21 cellular contexts compared by ENCODE assay signal in the genomic region with DNA sequence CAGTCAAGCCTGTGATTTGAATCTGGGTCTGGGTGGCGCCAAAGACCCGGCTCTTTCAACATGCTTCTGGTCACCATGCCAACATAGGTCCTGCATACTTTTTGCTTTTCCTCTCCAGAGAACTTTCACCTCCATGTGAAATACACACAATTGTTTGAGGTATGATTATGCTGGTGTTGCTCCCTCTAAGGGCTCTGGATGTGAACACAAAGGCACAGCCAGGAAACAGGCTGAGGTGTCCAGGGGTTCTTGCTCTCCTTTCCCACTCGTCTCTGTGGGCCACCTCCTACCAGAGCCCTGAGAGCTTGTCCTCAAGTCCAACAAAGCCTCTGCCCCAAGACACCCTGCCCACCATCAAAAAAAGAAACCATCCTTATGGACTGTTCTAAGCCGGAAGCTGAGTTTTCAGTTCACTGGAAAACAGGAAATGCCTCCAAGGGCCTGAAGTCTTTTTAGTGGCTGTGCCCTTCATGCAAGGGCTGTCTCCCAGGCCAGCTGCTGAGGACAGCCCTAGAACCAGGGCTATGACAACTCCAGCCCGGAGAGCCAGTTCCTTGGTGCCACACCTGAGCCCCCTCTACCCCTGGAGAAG.
A peak's percentile ranks its signal among the peaks of the same experiment; 100 is the strongest.
DNase-seq lines count a peak whose midpoint lies in the region; ATAC-seq, FAIRE-seq and TF ChIP-seq lines count a peak whose summit lies in the region.
"Had no signal": no experiment of that assay in that cellular context is flagged by ENCODE, and none has a peak within 500 bp of the region (broad histone marks: within the 10 kb centered on the region; RNA-seq: fewer than 3 reads in every experiment).

No MANE protein-coding gene starts in this region.

- no peak overlapping the region for H3K4me3 ChIP-seq in mammary epithelial cell (replicated peaks in 1 of 3; ENCODE audit: insufficient read depth in 1 of 3, low read depth in 2 of 3, low read length in 3 of 3)
- H3K4me3 ChIP-seq in breast epithelium, result no peak overlapping the region
- no peak overlapping the region for H3K4me3 ChIP-seq in RWPE2 (ENCODE audit: severe bottlenecking)
- no peak overlapping the region for H3K4me3 ChIP-seq in HepG2 (replicated peaks in 1 of 3; ENCODE audit: insufficient read depth in 1 of 3, low read depth in 2 of 3, low read length in 3 of 3)
- H3K4me3 ChIP-seq in gastrocnemius medialis, result no peak overlapping the region
- H3K4me3 ChIP-seq: GM23338, SJCRH30, vagina had no signal

- in situ Hi-C loops in mammary epithelial cell (cut with MboI; ENCODE audit: low sequenced_read_pairs in 2 of 2) (no loop called here), HepG2 (cut with HindIII; ENCODE audit: extremely low pct_ligation_motif_present, low pct_unique_long_range_greater_than_20kb) (no loop called here), gastrocnemius medialis (cut with MboI; ENCODE audit: low sequenced_read_pairs in 4 of 4) (no loop called here), G401 (cut with HindIII; ENCODE audit: low sequenced_read_pairs) (no loop called here)

- H3K4me1 ChIP-seq in mammary epithelial cell (ENCODE audit: insufficient read depth, low read length) (peaks cover 26% of the 10 kb centered on the region), breast epithelium (no peaks in the 10 kb centered on the region), RWPE2 (ENCODE audit: insufficient read depth, poor library complexity, severe bottlenecking) (peaks cover 9% of the 10 kb centered on the region), HepG2 (ENCODE audit: insufficient read depth, low read length) (peaks cover 18% of the 10 kb centered on the region), gastrocnemius medialis (peaks cover 0 to 7% of the 10 kb centered on the region in 2 donors)
- H3K4me1 ChIP-seq: SJCRH30 had no signal

- WGBS in mammary epithelial cell (ENCODE audit: low coverage, missing lambda C conversion rate), result 90% methylated on average over 5 of the region's 5 CpGs
- 38% methylated on average over 5 of the region's 5 CpGs for WGBS in HepG2 (ENCODE audit: low lambda C conversion rate)

- intact Hi-C loops in mammary epithelial cell (cut with micrococcal nuclease), result no loop called here
- intact Hi-C loops in breast epithelium (cut with DNase I; ENCODE audit: low total_unique reads), result no loop called here
- intact Hi-C loops in HepG2 (cut with micrococcal nuclease; ENCODE audit: unreplicated experiment), result no loop called here
- intact Hi-C loops in gastrocnemius medialis (cut with DNase I; ENCODE audit: low total_unique reads), result no loop called here

- FAIRE-seq in HepG2 (lab: Jason Lieb, UNC), result no peak
- FAIRE-seq: bronchial epithelial cell had no signal

- DNase-seq in mammary epithelial cell (no peak), breast epithelium (ENCODE audit: low spot score in 2 of 2) (no peak), RWPE2 (ENCODE audit: low spot score) (no peak), HepG2 (ENCODE audit: low spot score) (no peak), gastrocnemius medialis (no peak), hepatic stellate cell (ENCODE audit: low spot score) (no peak), G401 (ENCODE audit: low spot score) (no peak)
- DNase-seq: activated CD4-positive, alpha-beta T cell treated with anti-CD3 and anti-CD28 coated beads, Interleukin-2, amount 50 U/mL, for 1 hour; C1 segment of cervical spinal cord; foreskin melanocyte; mesendoderm; naive B cell; NCI-H1105 treated with DMSO at 0.1 percent for 48 hours; NCI-H446; NK-92 treated with Interleukin-12 subunit alpha and Interleukin-12 subunit beta, amount 100 ng/mL, for 24 hours; SJCRH30; WERI-Rb-1 had no signal

- H3K27me3 ChIP-seq in mammary epithelial cell (ENCODE audit: insufficient read depth, low read length) (no peaks in the 10 kb centered on the region), breast epithelium (no peaks in the 10 kb centered on the region), RWPE2 (ENCODE audit: insufficient read depth, poor library complexity, severe bottlenecking) (no peaks in the 10 kb centered on the region), HepG2 (ENCODE audit: control insufficient read depth in 1 of 2, insufficient read depth in 2 of 2, low read length in 2 of 2) (peaks cover 1 to 36% of the 10 kb centered on the region in 2 experiments), gastrocnemius medialis (no peaks in the 10 kb centered on the region)
- H3K27me3 ChIP-seq: SJCRH30, vagina had no signal

- POLR2A ChIA-PET in HepG2 (lab: Yijun Ruan, JAX), result no interaction called here

- H3K9ac ChIP-seq in mammary epithelial cell (ENCODE audit: insufficient read depth, low read length) (no peak overlapping the region), HepG2 (ENCODE audit: insufficient read depth, low read depth, low read length) (no peak overlapping the region)

- H4K20me1 ChIP-seq in mammary epithelial cell (ENCODE audit: insufficient read depth, low read length), result no peaks in the 10 kb centered on the region
- H4K20me1 ChIP-seq in HepG2 (ENCODE audit: insufficient read depth, low read length), result no peaks in the 10 kb centered on the region

- TF ChIP-seq POLR2A in breast epithelium (IDR thresholded peaks at IDR 0.05) (no peak), HepG2 (IDR thresholded peaks at IDR 0.05; ENCODE audit: insufficient read depth in 1 of 2, low read depth in 2 of 2, low read length in 2 of 2) (no peak), gastrocnemius medialis (IDR thresholded peaks at IDR 0.05) (no peak)

- TF ChIP-seq EP300 in HepG2 (IDR thresholded peaks at IDR 0.05; ENCODE audit: low read depth in 2 of 2, low read length in 2 of 2) (no peak), HepG2 (CRISPR knock-in tag; IDR thresholded peaks at IDR 0.05; ENCODE audit: borderline replicate concordance) (no peak)

- BruUV-seq in mammary epithelial cell (replicated peaks; lab: Mats Ljungman, UMichigan) (no TSS peak), HepG2 (replicated peaks; lab: Mats Ljungman, UMichigan) (no TSS peak)

- ATAC-seq in RWPE2 (ENCODE audit: low read depth), result no peak
- no peak for ATAC-seq in HepG2
- ATAC-seq in gastrocnemius medialis, result no peak
- ATAC-seq in GM19351 (IDR thresholded peaks at IDR 0.05; ENCODE audit: unreplicated experiment), result no peak
- ATAC-seq: GM23338 had no signal

- H3K9me3 ChIP-seq in mammary epithelial cell (replicated peaks; ENCODE audit: insufficient read depth, low read length), result peaks cover 5% of the 10 kb centered on the region
- no peaks in the 10 kb centered on the region for H3K9me3 ChIP-seq in breast epithelium
- H3K9me3 ChIP-seq in RWPE2 (ENCODE audit: severe bottlenecking), result no peaks in the 10 kb centered on the region
- no peaks in the 10 kb centered on the region for H3K9me3 ChIP-seq in HepG2 (ENCODE audit: low read length)
- H3K9me3 ChIP-seq in gastrocnemius medialis, result no peaks in the 10 kb centered on the region
- H3K9me3 ChIP-seq: SJCRH30, vagina had no signal

- H3K27ac ChIP-seq in mammary epithelial cell (ENCODE audit: insufficient read depth, low read depth, low read length) (no peak overlapping the region), breast epithelium (peak overlapping the region in 1 of 2 donors; percentile 32), RWPE2 (ENCODE audit: poor library complexity, severe bottlenecking) (peak overlapping the region; percentile 41), HepG2 (ENCODE audit: extremely low read length, insufficient read depth, low read length) (no peak overlapping the region), gastrocnemius medialis (peak overlapping the region in 3 of 4 donors; percentile 1 to 41 (median 39))
- H3K27ac ChIP-seq: SJCRH30, vagina, WERI-Rb-1 had no signal

- dilution Hi-C loops in mammary epithelial cell (cut with HindIII; ENCODE audit: low sequenced_read_pairs), result no loop called here

- H3K4me2 ChIP-seq in mammary epithelial cell (ENCODE audit: insufficient read depth, low read depth, low read length) (no peak overlapping the region), HepG2 (ENCODE audit: low read depth, low read length) (no peak overlapping the region)
- H3K4me2 ChIP-seq: GM23338 had no signal

- H2AFZ ChIP-seq in mammary epithelial cell (ENCODE audit: low read depth, low read length) (peak overlapping the region; percentile 20), HepG2 (ENCODE audit: low read length) (no peak overlapping the region)
- H2AFZ ChIP-seq: GM23338 had no signal

- H3K36me3 ChIP-seq in mammary epithelial cell (ENCODE audit: insufficient read depth, low read length), result no peaks in the 10 kb centered on the region
- H3K36me3 ChIP-seq in breast epithelium, result no peaks in the 10 kb centered on the region
- H3K36me3 ChIP-seq in RWPE2 (ENCODE audit: low read depth), result no peaks in the 10 kb centered on the region
- no peaks in the 10 kb centered on the region for H3K36me3 ChIP-seq in HepG2 (replicated peaks in 1 of 2; ENCODE audit: control insufficient read depth in 1 of 2, insufficient read depth in 2 of 2, low read length in 2 of 2)
- no peaks in the 10 kb centered on the region for H3K36me3 ChIP-seq in gastrocnemius medialis
- H3K36me3 ChIP-seq: SJCRH30, vagina, WERI-Rb-1 had no signal

- TF ChIP-seq CTCF in mammary epithelial cell (conservative IDR thresholded peaks at IDR 0.05 in 1 of 2, IDR thresholded peaks at IDR 0.05 in 1 of 2; ENCODE audit: extremely low read depth in 1 of 2, insufficient read depth in 1 of 2, low read depth in 1 of 2, low read length in 2 of 2) (no peak), breast epithelium (IDR thresholded peaks at IDR 0.05) (no peak), RWPE2 (IDR thresholded peaks at IDR 0.05; ENCODE audit: poor library complexity, severe bottlenecking) (no peak), HepG2 (CRISPR knock-in tag; IDR thresholded peaks at IDR 0.05) (no peak), gastrocnemius medialis (IDR thresholded peaks at IDR 0.05 in 4 of 5, conservative IDR thresholded peaks at IDR 0.05 in 1 of 5) (no peak)

- CTCF ChIA-PET in mammary epithelial cell (lab: Charles Lee; ENCODE audit: low non-redundant PET) (no interaction called here), HepG2 (lab: Yijun Ruan, JAX; ENCODE audit: low intra/inter-chr PET ratio, low total read pairs) (no interaction called here)

- no peak for TF ChIP-seq RAD21 in HepG2 (CRISPR knock-in tag; IDR thresholded peaks at IDR 0.05)

- H3K79me2 ChIP-seq in mammary epithelial cell (ENCODE audit: insufficient read depth, low read length) (no peaks in the 10 kb centered on the region), HepG2 (ENCODE audit: insufficient read depth, low read length) (no peaks in the 10 kb centered on the region)

TF ChIP-seq in HepG2, 621 proteins besides CTCF, POLR2A, EP300 and RAD21 (continues in another document):
- no peak for TF ChIP-seq GABPA (IDR thresholded peaks at IDR 0.05; ENCODE audit: low read depth, low read length)
- TF ChIP-seq GABPA (CRISPR knock-in tag; IDR thresholded peaks at IDR 0.05; ENCODE audit: low read depth), result peak; percentile 24; the same call in 1 of the 2 replicates
- no peak for TF ChIP-seq MLLT10 (CRISPR knock-in tag; IDR thresholded peaks at IDR 0.05)
- no peak for TF ChIP-seq HMGA1 (CRISPR knock-in tag; conservative IDR thresholded peaks at IDR 0.05)

Comparison
In these comparisons a context has a peak if more than half of its experiments do, and no peak if none do; other contexts are left out.
1. H3K27ac ChIP-seq: peak in RWPE2 (single experiment) and gastrocnemius medialis (3 of 4); none in mammary epithelial cell (single experiment) and HepG2 (single experiment).